ENCODE assay signal across 8 cellular contexts in genomic region chr4:140253556-140254027, GRCh38.
A peak's percentile ranks its signal among the peaks of the same experiment; 100 is the strongest.
DNase-seq lines count a peak whose midpoint lies in the region; ATAC-seq and TF ChIP-seq lines count a peak whose summit lies in the region.

No MANE protein-coding gene starts in this region.

- H3K4me3 Mint-ChIP-seq in activated CD4-positive, alpha-beta T cell treated with anti-CD3 and anti-CD28 coated beads for 36 hours, result peak overlapping the region; percentile 59
- H3K4me3 Mint-ChIP-seq in activated T-helper 17 cell treated with anti-CD3 and anti-CD28 coated beads, Interleukin-2, amount 50 U/mL, for 72 hours, result peak overlapping the region; percentile 63

- no peak overlapping the region for H3K27ac ChIP-seq in lower lobe of right lung

- no peak for ATAC-seq in activated CD4-positive, alpha-beta T cell treated with anti-CD3 and anti-CD28 coated beads for 36 hours
- no peak for ATAC-seq in activated T-helper 17 cell treated with anti-CD3 and anti-CD28 coated beads, Interleukin-2, amount 50 U/mL, for 72 hours (replicated peaks)
- no peak for ATAC-seq in lower lobe of right lung
- ATAC-seq in HG03097 (IDR thresholded peaks at IDR 0.05; ENCODE audit: low FRiP score, unreplicated experiment), result no peak

- H3K27me3 ChIP-seq in lower lobe of right lung (ENCODE audit: low read depth), result no peaks in the 10 kb centered on the region

- intact Hi-C loops in activated CD4-positive, alpha-beta T cell treated with anti-CD3 and anti-CD28 coated beads for 36 hours (cut with DNase I, micrococcal nuclease), result loop anchor here (1.0 to 10.0 kb wide), 9 partner anchors 201 to 696 kb away; partner anchors contain the start of gene SETD7 (in 1 of the 2)
- intact Hi-C loops in lower lobe of right lung (cut with DNase I), result loop anchor here (10.0 kb wide), 1 partner anchor 239 kb away; no protein-coding TSS in a partner anchor

- no peak for TF ChIP-seq CTCF in lower lobe of right lung (IDR thresholded peaks at IDR 0.05)

- peak overlapping the region; percentile 75 for H3K4me3 ChIP-seq in lower lobe of right lung

- H3K4me1 ChIP-seq in lower lobe of right lung, result peaks cover 24% of the 10 kb centered on the region

- H3K27me3 Mint-ChIP-seq in activated CD4-positive, alpha-beta T cell treated with anti-CD3 and anti-CD28 coated beads for 36 hours, result peaks cover 16% of the 10 kb centered on the region
- peaks cover 31% of the 10 kb centered on the region for H3K27me3 Mint-ChIP-seq in activated T-helper 17 cell treated with anti-CD3 and anti-CD28 coated beads, Interleukin-2, amount 50 U/mL, for 72 hours

- no peaks in the 10 kb centered on the region for H3K9me3 Mint-ChIP-seq in activated CD4-positive, alpha-beta T cell treated with anti-CD3 and anti-CD28 coated beads for 36 hours (ENCODE audit: low read depth)
- H3K9me3 Mint-ChIP-seq in activated T-helper 17 cell treated with anti-CD3 and anti-CD28 coated beads, Interleukin-2, amount 50 U/mL, for 72 hours, result no peaks in the 10 kb centered on the region

- H3K27ac Mint-ChIP-seq in activated CD4-positive, alpha-beta T cell treated with anti-CD3 and anti-CD28 coated beads for 36 hours, result peak overlapping the region; percentile 71
- H3K27ac Mint-ChIP-seq in activated T-helper 17 cell treated with anti-CD3 and anti-CD28 coated beads, Interleukin-2, amount 50 U/mL, for 72 hours, result no peak overlapping the region

- peaks cover 39% of the 10 kb centered on the region for H3K4me1 Mint-ChIP-seq in activated CD4-positive, alpha-beta T cell treated with anti-CD3 and anti-CD28 coated beads for 36 hours
- H3K4me1 Mint-ChIP-seq in activated T-helper 17 cell treated with anti-CD3 and anti-CD28 coated beads, Interleukin-2, amount 50 U/mL, for 72 hours, result no peaks in the 10 kb centered on the region

- no peaks in the 10 kb centered on the region for H3K9me3 ChIP-seq in lower lobe of right lung

- no peak for DNase-seq in activated CD4-positive, alpha-beta T cell treated with anti-CD3 and anti-CD28 coated beads for 36 hours
- DNase-seq in activated CD4-positive, alpha-beta T cell treated with anti-CD3 and anti-CD28 coated beads for 48 hours, result no peak
- DNase-seq in lower lobe of right lung, result no peak
- peak; percentile 91 for DNase-seq in superior temporal gyrus (ENCODE audit: extremely low spot score)
- DNase-seq in stimulated activated naive CD4-positive, alpha-beta T cell (lab: John Stamatoyannopoulos, UW), result no peak
- no peak for DNase-seq in NCI-H1436 (lab: John Stamatoyannopoulos, UW)

- POLR2A ChIA-PET in activated CD4-positive, alpha-beta T cell treated with anti-CD3 and anti-CD28 coated beads for 36 hours (lab: Charles Lee), result interaction anchor here (1.6 kb wide), 1 partner anchor 157 kb away, joined by 4 read pairs; no protein-coding TSS in a partner anchor

- no peaks in the 10 kb centered on the region for H3K36me3 ChIP-seq in lower lobe of right lung

- peaks cover 1% of the 10 kb centered on the region for H3K36me3 Mint-ChIP-seq in activated CD4-positive, alpha-beta T cell treated with anti-CD3 and anti-CD28 coated beads for 36 hours (ENCODE audit: low read depth)
- H3K36me3 Mint-ChIP-seq in activated T-helper 17 cell treated with anti-CD3 and anti-CD28 coated beads, Interleukin-2, amount 50 U/mL, for 72 hours (ENCODE audit: low read depth), result no peaks in the 10 kb centered on the region

- CTCF ChIA-PET in activated CD4-positive, alpha-beta T cell treated with anti-CD3 and anti-CD28 coated beads for 36 hours (lab: Charles Lee), result interaction anchor here (0.6 to 5.0 kb wide), 21 partner anchors 10 to 597 kb away, joined by 3 to 31 read pairs (median 4); partner anchors contain the start of genes MAML3 and SCOC
